In genomic region chr11:74009230-74009547, GRCh38 we compare ENCODE assay signal across 20 cellular contexts. TPM values are rescaled to one million over a fixed set of nuclear protein-coding genes. Genes with fewer than 3 reads are reported as not detected.
DNase-seq lines count a peak whose midpoint lies in the region; ATAC-seq and TF ChIP-seq lines count a peak whose summit lies in the region.
"Had no signal": no experiment of that assay in that cellular context is flagged by ENCODE, and none has a peak within 500 bp of the region (broad histone marks: within the 10 kb centered on the region; RNA-seq: fewer than 3 reads in every experiment).

No MANE protein-coding gene starts in this region.

- no peak overlapping the region for H3K4me3 Mint-ChIP-seq in activated T-cell treated with anti-CD3 and anti-CD28 coated beads, Interleukin-2, amount 50 U/mL, for 24 hours
- no peak overlapping the region for H3K4me3 Mint-ChIP-seq in activated T-cell treated with anti-CD3 and anti-CD28 coated beads, Interleukin-2, amount 50 U/mL, for 4 hours
- no peak overlapping the region for H3K4me3 Mint-ChIP-seq in CD8-positive, alpha-beta T cell
- H3K4me3 Mint-ChIP-seq in activated naive CD8-positive, alpha-beta T cell treated with anti-CD3 and anti-CD28 coated beads, Interleukin-2, amount 50 U/mL, for 24 hours, result peak overlapping the region; percentile 26
- H3K4me3 Mint-ChIP-seq in neural crest cell, result no peak overlapping the region
- H3K4me3 Mint-ChIP-seq: activated naive CD4-positive, alpha-beta T cell treated with anti-CD3 and anti-CD28 coated beads, Interleukin-2, amount 50 U/mL, for 24 hours had no signal

- POLR2A ChIA-PET in CD8-positive, alpha-beta T cell (lab: Charles Lee), result interaction anchor here (1.8 to 15.6 kb wide), 2 partner anchors 9 to 32 kb away, joined by 5 to 428 read pairs; partner anchors contain the start of gene UCP2

- no peaks in the 10 kb centered on the region for H3K9me3 Mint-ChIP-seq in activated T-cell treated with anti-CD3 and anti-CD28 coated beads, Interleukin-2, amount 50 U/mL, for 24 hours
- no peaks in the 10 kb centered on the region for H3K9me3 Mint-ChIP-seq in activated T-cell treated with anti-CD3 and anti-CD28 coated beads, Interleukin-2, amount 50 U/mL, for 4 hours
- H3K9me3 Mint-ChIP-seq in CD8-positive, alpha-beta T cell, result no peaks in the 10 kb centered on the region
- no peaks in the 10 kb centered on the region for H3K9me3 Mint-ChIP-seq in activated naive CD8-positive, alpha-beta T cell treated with anti-CD3 and anti-CD28 coated beads, Interleukin-2, amount 50 U/mL, for 24 hours
- H3K9me3 Mint-ChIP-seq in neural crest cell, result no peaks in the 10 kb centered on the region
- H3K9me3 Mint-ChIP-seq: activated naive CD4-positive, alpha-beta T cell treated with anti-CD3 and anti-CD28 coated beads, Interleukin-2, amount 50 U/mL, for 24 hours had no signal

- intact Hi-C loops in CD8-positive, alpha-beta T cell (cut with DNase I, micrococcal nuclease), result no loop called here

- no peaks in the 10 kb centered on the region for H3K9me3 ChIP-seq in CD8-positive, alpha-beta T cell (ENCODE audit: low read length)

- CTCF ChIA-PET in CD8-positive, alpha-beta T cell (lab: Charles Lee), result interaction anchor here (1.0 kb wide), 1 partner anchor 15 kb away, joined by 3 read pairs; no protein-coding TSS in a partner anchor

- H3K4me1 ChIP-seq in CD8-positive, alpha-beta T cell (ENCODE audit: insufficient read depth, low read length), result peaks cover 100% of the 10 kb centered on the region

- H3K27ac ChIP-seq in CD8-positive, alpha-beta T cell (ENCODE audit: low read depth, low read length), result no peak overlapping the region
- H3K27ac ChIP-seq: C4-2B had no signal

- peaks cover 31% of the 10 kb centered on the region for H3K36me3 Mint-ChIP-seq in activated T-cell treated with anti-CD3 and anti-CD28 coated beads, Interleukin-2, amount 50 U/mL, for 24 hours (ENCODE audit: low read depth)
- H3K36me3 Mint-ChIP-seq in activated T-cell treated with anti-CD3 and anti-CD28 coated beads, Interleukin-2, amount 50 U/mL, for 4 hours (ENCODE audit: insufficient read depth), result no peaks in the 10 kb centered on the region
- no peaks in the 10 kb centered on the region for H3K36me3 Mint-ChIP-seq in CD8-positive, alpha-beta T cell
- H3K36me3 Mint-ChIP-seq in activated naive CD8-positive, alpha-beta T cell treated with anti-CD3 and anti-CD28 coated beads, Interleukin-2, amount 50 U/mL, for 24 hours (ENCODE audit: low read depth), result peaks cover 19% of the 10 kb centered on the region
- H3K36me3 Mint-ChIP-seq in neural crest cell (ENCODE audit: low read depth), result peaks cover 14% of the 10 kb centered on the region

- no peaks in the 10 kb centered on the region for H3K36me3 ChIP-seq in CD8-positive, alpha-beta T cell (ENCODE audit: insufficient read depth, low read length)

- no peaks in the 10 kb centered on the region for H3K27me3 ChIP-seq in CD8-positive, alpha-beta T cell (ENCODE audit: insufficient read depth, low read length)

- ATAC-seq in activated T-cell treated with anti-CD3 and anti-CD28 coated beads, Interleukin-2, amount 50 U/mL, for 4 hours, result no peak
- no peak for ATAC-seq in CD8-positive, alpha-beta T cell
- no peak for ATAC-seq in activated naive CD8-positive, alpha-beta T cell treated with anti-CD3 and anti-CD28 coated beads, Interleukin-2, amount 50 U/mL, for 24 hours

- TF ChIP-seq CTCF in CD8-positive, alpha-beta T cell (IDR thresholded peaks at IDR 0.05), result no peak
- TF ChIP-seq CTCF in neural crest cell (conservative IDR thresholded peaks at IDR 0.05), result no peak

- DNase-seq in activated T-cell treated with anti-CD3 and anti-CD28 coated beads, Interleukin-2, amount 50 U/mL, for 24 hours, result no peak
- DNase-seq in activated T-cell treated with anti-CD3 and anti-CD28 coated beads, Interleukin-2, amount 50 U/mL, for 4 hours, result no peak
- no peak for DNase-seq in CD8-positive, alpha-beta T cell
- DNase-seq in activated naive CD8-positive, alpha-beta T cell treated with anti-CD3 and anti-CD28 coated beads, Interleukin-2, amount 50 U/mL, for 24 hours, result no peak
- DNase-seq in neural crest cell (ENCODE audit: low read depth, low spot score), result no peak
- DNase-seq in NCI-H1694 (lab: John Stamatoyannopoulos, UW), result no peak
- no peak for DNase-seq in RKO (ENCODE audit: low spot score)
- no peak for DNase-seq in pons (ENCODE audit: low spot score)
- DNase-seq: activated CD4-positive, alpha-beta T cell treated with anti-CD3 and anti-CD28 coated beads for 1 hour; DMS153; Kasumi-1; NCI-H1048; NCI-H2107; NK-92 treated with Interleukin-12 subunit alpha and Interleukin-12 subunit beta, amount 100 ng/mL, for 24 hours; occipital lobe had no signal

- H3K27ac Mint-ChIP-seq in activated T-cell treated with anti-CD3 and anti-CD28 coated beads, Interleukin-2, amount 50 U/mL, for 24 hours, result peak overlapping the region; percentile 80
- peak overlapping the region; percentile 87 for H3K27ac Mint-ChIP-seq in CD8-positive, alpha-beta T cell
- peak overlapping the region; percentile 83 for H3K27ac Mint-ChIP-seq in activated naive CD8-positive, alpha-beta T cell treated with anti-CD3 and anti-CD28 coated beads, Interleukin-2, amount 50 U/mL, for 24 hours
- peak overlapping the region; percentile 75 for H3K27ac Mint-ChIP-seq in neural crest cell (ENCODE audit: unreplicated experiment)

- H3K27me3 Mint-ChIP-seq in activated T-cell treated with anti-CD3 and anti-CD28 coated beads, Interleukin-2, amount 50 U/mL, for 24 hours, result no peaks in the 10 kb centered on the region
- no peaks in the 10 kb centered on the region for H3K27me3 Mint-ChIP-seq in activated T-cell treated with anti-CD3 and anti-CD28 coated beads, Interleukin-2, amount 50 U/mL, for 4 hours (ENCODE audit: low read depth)
- no peaks in the 10 kb centered on the region for H3K27me3 Mint-ChIP-seq in CD8-positive, alpha-beta T cell (ENCODE audit: low read depth)
- no peaks in the 10 kb centered on the region for H3K27me3 Mint-ChIP-seq in activated naive CD8-positive, alpha-beta T cell treated with anti-CD3 and anti-CD28 coated beads, Interleukin-2, amount 50 U/mL, for 24 hours
- no peaks in the 10 kb centered on the region for H3K27me3 Mint-ChIP-seq in neural crest cell (ENCODE audit: low read depth)
- H3K27me3 Mint-ChIP-seq: activated naive CD4-positive, alpha-beta T cell treated with anti-CD3 and anti-CD28 coated beads, Interleukin-2, amount 50 U/mL, for 24 hours had no signal

- no peak overlapping the region for H3K4me3 ChIP-seq in CD8-positive, alpha-beta T cell (ENCODE audit: low read depth, low read length)

- peaks cover 93% of the 10 kb centered on the region for H3K4me1 Mint-ChIP-seq in activated T-cell treated with anti-CD3 and anti-CD28 coated beads, Interleukin-2, amount 50 U/mL, for 24 hours (ENCODE audit: low read depth)
- H3K4me1 Mint-ChIP-seq in activated T-cell treated with anti-CD3 and anti-CD28 coated beads, Interleukin-2, amount 50 U/mL, for 4 hours (ENCODE audit: low read depth), result peaks cover 93% of the 10 kb centered on the region
- peaks cover 91% of the 10 kb centered on the region for H3K4me1 Mint-ChIP-seq in CD8-positive, alpha-beta T cell (ENCODE audit: low read depth)
- peaks cover 91% of the 10 kb centered on the region for H3K4me1 Mint-ChIP-seq in activated naive CD8-positive, alpha-beta T cell treated with anti-CD3 and anti-CD28 coated beads, Interleukin-2, amount 50 U/mL, for 24 hours
- peaks cover 5% of the 10 kb centered on the region for H3K4me1 Mint-ChIP-seq in neural crest cell

RNA-seq across cellular contexts. Expression of gene UCP3, which starts 0.3 kb away (rescaled TPM):
- total RNA-seq in activated T-cell treated with anti-CD3 and anti-CD28 coated beads, Interleukin-2, amount 50 U/mL, for 4 hours, result 1 to 10 TPM; 1.3 to 2.6 (median 1.7) TPM
- 1 to 10 TPM; 1.7 to 2.2 TPM for total RNA-seq in CD8-positive, alpha-beta T cell
- total RNA-seq in neural crest cell, result 4.0 TPM in 2 replicates

RNA-seq across cellular contexts. Expression of gene UCP2, which starts 26.5 kb away (rescaled TPM):
- 100 to 1,000 TPM in 1 of 3 donors, 10 to 100 TPM in 2; 69.3 to 146 (median 88.9) TPM for total RNA-seq in activated T-cell treated with anti-CD3 and anti-CD28 coated beads, Interleukin-2, amount 50 U/mL, for 4 hours
- 100 to 1,000 TPM; 151 to 156 TPM for total RNA-seq in CD8-positive, alpha-beta T cell
- 66.4 and 71.4 TPM in 2 replicates for total RNA-seq in neural crest cell
- total RNA-seq: HT1080 had no signal

RNA-seq across cellular contexts. Expression of gene DNAJB13, which starts 58.4 kb away (rescaled TPM):
- total RNA-seq in activated T-cell treated with anti-CD3 and anti-CD28 coated beads, Interleukin-2, amount 50 U/mL, for 4 hours, result under 1 TPM in 2 of 3 donors, not detected in 1; 0.27 to 0.61 TPM
- not detected for total RNA-seq in CD8-positive, alpha-beta T cell
- 0.32 and 0.35 TPM in 2 replicates for total RNA-seq in neural crest cell
- total RNA-seq: chondrocyte, mononuclear cell had no signal
